ENCODE assay signal across 8 cellular contexts in the genomic region with DNA sequence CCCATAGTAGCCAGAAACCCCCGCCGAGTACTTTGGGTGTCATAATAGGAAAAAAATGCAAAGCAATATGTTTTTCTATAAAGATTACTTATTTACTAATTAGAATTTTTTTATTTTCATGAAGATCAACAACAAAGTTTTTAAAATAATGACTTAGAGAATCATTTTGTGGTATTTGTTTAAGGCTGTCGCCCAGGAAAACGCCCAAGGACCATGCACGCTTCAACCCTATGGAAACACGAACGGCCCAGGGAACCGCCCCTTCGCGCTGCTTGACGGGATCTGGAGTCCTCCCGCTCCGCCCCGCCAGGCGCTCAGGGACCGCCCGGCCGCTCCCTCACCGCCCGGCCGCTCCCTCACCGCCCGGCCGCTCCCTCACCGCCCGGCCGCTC. TPM values are rescaled to one million over a fixed set of nuclear protein-coding genes. Genes with fewer than 3 reads are reported as not detected.
A peak's percentile ranks its signal among the peaks of the same experiment; 100 is the strongest.
DNase-seq lines count a peak whose midpoint lies in the region; ATAC-seq and TF ChIP-seq lines count a peak whose summit lies in the region.

No MANE protein-coding gene starts in this region.

- no peak for TF ChIP-seq POLR2A in spleen (IDR thresholded peaks at IDR 0.05)

- WGBS in spleen, 5 donors, result 2 to 6% (median 3%) methylated on average over 14 to 25 of the region's 27 CpGs

- POLR2A ChIA-PET in CD4-positive, alpha-beta T cell (lab: Charles Lee), result interaction anchor here (0.8 to 2.0 kb wide), 5 partner anchors 15 to 422 kb away, joined by 3 to 16 read pairs (median 6); a partner anchor contains a TSS

- no peaks in the 10 kb centered on the region for H3K9me3 Mint-ChIP-seq in CD4-positive, alpha-beta T cell

- CTCF ChIA-PET in CD4-positive, alpha-beta T cell (lab: Charles Lee), result interaction anchor here (0.7 to 1.0 kb wide), 2 partner anchors 15 to 768 kb away, joined by 4 to 5 read pairs; no protein-coding TSS in a partner anchor

- peak overlapping the region; percentile 93 for H3K27ac Mint-ChIP-seq in CD4-positive, alpha-beta T cell

- H3K4me3 Mint-ChIP-seq in CD4-positive, alpha-beta T cell, result peak overlapping the region; percentile 98

- H3K4me1 Mint-ChIP-seq in CD4-positive, alpha-beta T cell (ENCODE audit: low read depth), result peaks cover 17% of the 10 kb centered on the region

- TF ChIP-seq CTCF in CD4-positive, alpha-beta T cell (IDR thresholded peaks at IDR 0.05), result no peak
- TF ChIP-seq CTCF in spleen (IDR thresholded peaks at IDR 0.05 in 8 of 11, conservative IDR thresholded peaks at IDR 0.05 in 3 of 11), result peak in 7 of 11 experiments; percentile 22 to 61 (median 47)

- peaks cover 23% of the 10 kb centered on the region for H3K36me3 Mint-ChIP-seq in CD4-positive, alpha-beta T cell (ENCODE audit: low read depth)

- no peaks in the 10 kb centered on the region for H3K9me3 ChIP-seq in CD4-positive, alpha-beta T cell (ENCODE audit: control insufficient read depth, low read length)
- no peaks in the 10 kb centered on the region for H3K9me3 ChIP-seq in HUES48 (ENCODE audit: control insufficient read depth, insufficient read depth, low read length)
- no peaks in the 10 kb centered on the region for H3K9me3 ChIP-seq in spleen

- intact Hi-C loops in CD4-positive, alpha-beta T cell (cut with DNase I, micrococcal nuclease), result loop anchor here (1.0 to 10.0 kb wide), 6 partner anchors 14 to 660 kb away; a partner anchor contains a TSS
- intact Hi-C loops in left cardiac atrium (cut with DNase I), result loop anchor here in 1 of 2 donors (5.0 kb wide), 1 partner anchor 67 kb away; no protein-coding TSS in a partner anchor
- intact Hi-C loops in spleen (cut with DNase I; ENCODE audit: low total_unique reads), result no loop called here

- peak overlapping the region; percentile 47; the same call in 1 of the 2 replicates for H3K9ac ChIP-seq in HUES48 (ENCODE audit: low read depth, low read length)

- no peaks in the 10 kb centered on the region for H3K27me3 Mint-ChIP-seq in CD4-positive, alpha-beta T cell

- H3K36me3 ChIP-seq in HUES48 (ENCODE audit: control insufficient read depth, insufficient read depth, low read length), result peaks cover 35% of the 10 kb centered on the region
- peaks cover 0 to 31% (median 15%) of the 10 kb centered on the region in 6 donors for H3K36me3 ChIP-seq in spleen

- H3K27me3 ChIP-seq in CD4-positive, alpha-beta T cell (ENCODE audit: control insufficient read depth, insufficient read depth, low read length), result no peaks in the 10 kb centered on the region
- H3K27me3 ChIP-seq in HUES48 (ENCODE audit: control insufficient read depth, insufficient read depth, low read length) (no peaks in the 10 kb centered on the region), spleen (replicated peaks in 1 of 7) (no peaks in the 10 kb centered on the region)

- H3K27ac ChIP-seq in CD4-positive, alpha-beta T cell (ENCODE audit: low read depth, low read length), result no peak overlapping the region
- peak overlapping the region; percentile 90 for H3K27ac ChIP-seq in HUES48 (ENCODE audit: low read depth, low read length)
- peak overlapping the region in 3 of 8 donors; percentile 3 to 93 (median 30) for H3K27ac ChIP-seq in spleen

- H3K4me1 ChIP-seq in HUES48 (ENCODE audit: control insufficient read depth, insufficient read depth, low read length), result peaks cover 22% of the 10 kb centered on the region
- H3K4me1 ChIP-seq in spleen, result peaks cover 8 to 33% (median 24%) of the 10 kb centered on the region in 6 donors

- DNase-seq in CD4-positive, alpha-beta T cell, result peak in 9 of 10 experiments; percentile 68 to 88 (median 84)
- peak; percentile 83 for DNase-seq in SHP77 treated with DMSO at 0.1 percent for 48 hours (lab: John Stamatoyannopoulos, UW)
- DNase-seq in activated T-helper 9 cell treated with anti-CD3 and anti-CD28 coated beads, Interleukin-2, amount 50 U/mL, for 16 hours (ENCODE audit: low read depth), result peak; percentile 86
- peak; percentile 96 for DNase-seq in left cardiac atrium
- DNase-seq in spleen, result peak; percentile 97
- no peak for DNase-seq in GM03348 (ENCODE audit: low spot score)

- H3K4me3 ChIP-seq in HUES48 (ENCODE audit: low read depth, low read length) (peak overlapping the region; percentile 48), spleen (peak overlapping the region; percentile 2 to 100 (median 100))

- ATAC-seq in CD4-positive, alpha-beta T cell (ENCODE audit: poor library complexity), result peak; percentile 78
- ATAC-seq in GM21515 (IDR thresholded peaks at IDR 0.05; ENCODE audit: unreplicated experiment) (peak; percentile 86), left cardiac atrium (peak; percentile 94)

RNA-seq across cellular contexts. Expression of a gene that starts 0.4 kb away (rescaled TPM):
- total RNA-seq in CD4-positive, alpha-beta T cell, result 10 to 100 TPM; 64.4 to 65.9 TPM
- 10 to 100 TPM; 21.8 to 40.2 TPM for total RNA-seq in left cardiac atrium
- total RNA-seq in spleen, result 10 to 100 TPM; 22.1 to 49.2 (median 38.5) TPM
- polyA plus RNA-seq in spleen, result 10 to 100 TPM; 12.4 to 32.5 (median 31.4) TPM

RNA-seq across cellular contexts. Expression of a gene that starts 38.9 kb away (rescaled TPM):
- under 1 TPM; 0.22 to 0.31 TPM for total RNA-seq in CD4-positive, alpha-beta T cell
- total RNA-seq in left cardiac atrium (10 to 100 TPM in 1 of 2 donors, 1 to 10 TPM in 1; 8.2 to 14.2 TPM), spleen (1 to 10 TPM; 2.5 to 9.3 (median 6.5) TPM)
- polyA plus RNA-seq in spleen, result 1 to 10 TPM; 4.7 to 8.2 (median 6.7) TPM
